In the genomic region with DNA sequence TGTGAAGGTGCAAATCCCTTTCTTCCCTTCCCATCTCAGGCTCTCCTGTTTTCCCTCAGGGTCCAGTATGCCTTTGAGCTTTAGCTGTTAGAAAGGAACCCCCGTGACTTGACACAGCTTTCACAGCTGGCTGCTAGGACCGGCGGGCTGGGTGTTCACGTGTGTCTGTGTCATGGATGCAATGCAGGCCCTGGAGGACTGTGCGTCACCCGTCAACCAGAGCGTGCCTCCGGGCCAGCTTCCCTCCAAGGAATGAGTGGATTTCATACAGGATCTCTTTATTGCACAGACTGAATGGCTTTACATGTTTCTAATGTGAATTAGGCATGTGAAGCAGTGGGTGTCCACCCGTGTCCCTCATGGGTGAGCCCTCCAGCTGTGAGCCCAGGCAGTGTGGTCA, we compare ENCODE assay signal across 29 cellular contexts. TPM values are rescaled to one million over a fixed set of nuclear protein-coding genes. Genes with fewer than 3 reads are reported as not detected.
A peak's percentile ranks its signal among the peaks of the same experiment; 100 is the strongest.
DNase-seq lines count a peak whose midpoint lies in the region; ATAC-seq and TF ChIP-seq lines count a peak whose summit lies in the region.
"Had no signal": no experiment of that assay in that cellular context is flagged by ENCODE, and none has a peak within 500 bp of the region (broad histone marks: within the 10 kb centered on the region; RNA-seq: fewer than 3 reads in every experiment).

No MANE protein-coding gene starts in this region.

- TF ChIP-seq EP300 in upper lobe of left lung (IDR thresholded peaks at IDR 0.05) = no peak

- TF ChIP-seq POLR2A in upper lobe of left lung (IDR thresholded peaks at IDR 0.05) = no peak

- H3K27me3 ChIP-seq in left ventricle myocardium inferior (ENCODE audit: low read depth) (no peaks in the 10 kb centered on the region), upper lobe of left lung (no peaks in the 10 kb centered on the region)
- H3K27me3 ChIP-seq: breast epithelium, heart right ventricle, Peyer's patch, SJCRH30, upper lobe of right lung had no signal

- H3K9me3 ChIP-seq in left ventricle myocardium inferior (replicated peaks) (no peaks in the 10 kb centered on the region), upper lobe of left lung (no peaks in the 10 kb centered on the region)
- H3K9me3 ChIP-seq: breast epithelium, heart right ventricle, Peyer's patch, SJCRH30, upper lobe of right lung had no signal

- H3K36me3 ChIP-seq in left ventricle myocardium inferior (peaks cover 5% of the 10 kb centered on the region), upper lobe of left lung (no peaks in the 10 kb centered on the region)
- H3K36me3 ChIP-seq: breast epithelium, Peyer's patch, SJCRH30, upper lobe of right lung had no signal

- intact Hi-C loops in left ventricle myocardium inferior (cut with micrococcal nuclease) (no loop called here), cardiac septum (cut with DNase I) (no loop called here)

- TF ChIP-seq CTCF in left ventricle myocardium inferior (IDR thresholded peaks at IDR 0.05; ENCODE audit: borderline replicate concordance) (no peak), VCaP (conservative IDR thresholded peaks at IDR 0.05) (no peak), foreskin fibroblast (IDR thresholded peaks at IDR 0.05; ENCODE audit: low read depth, low read length) (no peak), upper lobe of left lung (IDR thresholded peaks at IDR 0.05) (no peak)

- 86 to 87% methylated on average over 4 to 9 of the region's 9 CpGs for WGBS in upper lobe of left lung, 2 donors

- H3K4me3 ChIP-seq in left ventricle myocardium inferior = no peak overlapping the region
- no peak overlapping the region for H3K4me3 ChIP-seq in foreskin fibroblast (ENCODE audit: low read depth in 1 of 2, low read length in 2 of 2)
- H3K4me3 ChIP-seq in upper lobe of left lung = no peak overlapping the region
- H3K4me3 ChIP-seq: breast epithelium, heart right ventricle, Peyer's patch, SJCRH30, upper lobe of right lung had no signal

- H3K4me1 ChIP-seq in left ventricle myocardium inferior (peaks cover 14% of the 10 kb centered on the region), upper lobe of left lung (no peaks in the 10 kb centered on the region)
- H3K4me1 ChIP-seq: breast epithelium, Peyer's patch, SJCRH30, upper lobe of right lung had no signal

- peak overlapping the region; percentile 70 for H3K27ac ChIP-seq in left ventricle myocardium inferior (replicated peaks)
- peak overlapping the region; percentile 56; the same call in 1 of the 2 replicates for H3K27ac ChIP-seq in VCaP
- no peak overlapping the region for H3K27ac ChIP-seq in upper lobe of left lung
- H3K27ac ChIP-seq: breast epithelium, Peyer's patch, SJCRH30, upper lobe of right lung had no signal

- DNase-seq in left ventricle myocardium inferior (no peak), cardiac septum (ENCODE audit: low spot score) (no peak), foreskin fibroblast (peak; percentile 84 to 93), NCI-H774 (lab: John Stamatoyannopoulos, UW) (no peak), upper lobe of left lung (no peak), SW480 (ENCODE audit: low spot score) (no peak)
- no peak for DNase-seq in activated CD4-positive, alpha-beta T cell treated with anti-CD3 and anti-CD28 coated beads for 4 hours
- DNase-seq: 8988T; activated CD4-positive, alpha-beta T cell treated with anti-CD3 and anti-CD28 coated beads, Interleukin-2, amount 10 ng/mL, durations not matched to agents 7 days and 5 days; AML-193; CD4-positive, alpha-beta memory T cell; H7; heart right ventricle; Karpas-422; NCI-H1436; NCI-H2081; NCI-H226; NCI-H69; nephron progenitor cell; Peyer's patch; SJCRH30; stimulated activated CD4-positive, alpha-beta T cell treated with anti-CD3 and anti-CD28 coated beads, Interleukin-4, amount 100 ng/mL, for 24 hours; SW 1271; T-helper 9 cell; upper lobe of right lung had no signal

- no peak for ATAC-seq in upper lobe of left lung (ENCODE audit: low FRiP score in 2 of 2)
- ATAC-seq: activated naive CD4-positive, alpha-beta T cell treated with anti-CD3 and anti-CD28 coated beads, Interleukin-2, amount 50 U/mL, for 72 hours; upper lobe of right lung had no signal

RNA-seq across cellular contexts. Expression of gene TMEM132B, which starts 43.6 kb away (rescaled TPM):
- 4.6 TPM for total RNA-seq in left ventricle myocardium inferior
- total RNA-seq in cardiac septum = 0.08 TPM
- total RNA-seq in upper lobe of left lung = under 1 TPM in 4 of 6 donors, not detected in 2; 0.15 to 0.46 (median 0.35) TPM
- total RNA-seq: activated CD4-positive, alpha-beta T cell treated with anti-CD3 and anti-CD28 coated beads, Interleukin-2, amount 10 ng/mL, durations not matched to agents 7 days and 5 days; activated CD8-positive, alpha-beta memory T cell treated with anti-CD3 and anti-CD28 coated beads for 36 hours; activated naive CD4-positive, alpha-beta T cell treated with anti-CD3 and anti-CD28 coated beads, Interleukin-2, amount 50 U/mL, for 72 hours; CD4-positive, alpha-beta memory T cell had no signal

Comparison
In these comparisons a context has a peak if more than half of its experiments do, and no peak if none do; other contexts are left out.
1. DNase-seq: peak in foreskin fibroblast (2 of 2); none in left ventricle myocardium inferior (single experiment), cardiac septum (single experiment), activated CD4-positive, alpha-beta T cell treated with anti-CD3 and anti-CD28 coated beads for 4 hours (0 of 2), NCI-H774 (single experiment), upper lobe of left lung (0 of 2) and SW480 (single experiment).
2. H3K27ac ChIP-seq: peak in left ventricle myocardium inferior (single experiment) and VCaP (single experiment); none in upper lobe of left lung (0 of 4).